ENCODE assay signal across 35 cellular contexts in genomic region chr2:141316103-141316502, GRCh38.
"Had no signal": no experiment of that assay in that cellular context is flagged by ENCODE, and none has a peak within 500 bp of the region (broad histone marks: within the 10 kb centered on the region; RNA-seq: fewer than 3 reads in every experiment).

No MANE protein-coding gene starts in this region.

- DNase-seq: Karpas-422, Kasumi-1, KG1, MG63, MM.1S, MV-4-11, NCI-H1048, NCI-H1092, NCI-H1092 treated with DMSO at 0.1 percent for 48 hours, NCI-H1105, NCI-H1105 treated with DMSO at 0.1 percent for 48 hours, NCI-H1417, NCI-H1417 treated with DMSO at 0.1 percent for 48 hours, NCI-H1436, NCI-H1436 treated with DMSO at 0.1 percent for 48 hours, NCI-H146, NCI-H1694, NCI-H1694 treated with DMSO at 0.1 percent for 48 hours, NCI-H187, NCI-H187 treated with DMSO at 0.1 percent for 48 hours, NCI-H1930, NCI-H2029, NCI-H2029 treated with DMSO at 0.1 percent for 48 hours, NCI-H2081, NCI-H2081 treated with DMSO at 0.1 percent for 48 hours, NCI-H2107, NCI-H2171, NCI-H2171 treated with DMSO at 0.1 percent for 48 hours, NCI-H2227 treated with DMSO at 0.1 percent for 48 hours, NCI-H226, NCI-H345, NCI-H446, NCI-H446 treated with DMSO at 0.1 percent for 48 hours, NCI-H510A had no signal

- H3K4me2 ChIP-seq: KMS-11 had no signal

- H3K27me3 ChIP-seq: MG63 had no signal

- H3K36me3 ChIP-seq: MG63 had no signal

- H3K9me3 ChIP-seq: MG63 had no signal

- H3K9ac ChIP-seq: KMS-11 had no signal

- H3K4me3 ChIP-seq: MG63 had no signal

- H3K27ac ChIP-seq: KMS-11 had no signal
